27 cellular contexts compared by ENCODE assay signal in genomic region chr19:8360196-8360595, GRCh38. TPM values are rescaled to one million over a fixed set of nuclear protein-coding genes. Genes with fewer than 3 reads are reported as not detected.
"Had no signal": no experiment of that assay in that cellular context is flagged by ENCODE, and none has a peak within 500 bp of the region (broad histone marks: within the 10 kb centered on the region; RNA-seq: fewer than 3 reads in every experiment).

No MANE protein-coding gene starts in this region.

- H3K4me3 ChIP-seq: adrenal gland, MG63 had no signal

- DNase-seq: activated CD4-positive, alpha-beta T cell treated with anti-CD3 and anti-CD28 coated beads for 4 hours; activated CD8-positive, alpha-beta memory T cell treated with anti-CD3 and anti-CD28 coated beads, Interleukin-2, amount 50 U/mL, for 4 hours; activated CD8-positive, alpha-beta T cell treated with anti-CD3 and anti-CD28 coated beads for 36 hours; activated gamma-delta T cell treated with Interleukin-2 at 50 U/mL for 16 hours; activated naive CD4-positive, alpha-beta T cell treated with anti-CD3 and anti-CD28 coated beads, Interleukin-2, amount 10 ng/mL, durations not matched to agents 7 days and 5 days; activated naive CD8-positive, alpha-beta T cell treated with anti-CD3 and anti-CD28 coated beads, Interleukin-2, amount 10 ng/mL, durations not matched to agents 7 days and 5 days; activated T-cell treated with anti-CD3 and anti-CD28 coated beads, Interleukin-2, amount 50 U/mL, for 72 hours; adrenal gland; anterior cingulate cortex; cerebellar nuclear complex; MG63; NCI-H1092 treated with DMSO at 0.1 percent for 48 hours; NCI-H1417 treated with DMSO at 0.1 percent for 48 hours; NCI-H1694; NCI-H2029; NCI-H510A treated with DMSO at 0.1 percent for 48 hours; NCI-H69; NK-92 treated with Interleukin-12 subunit alpha and Interleukin-12 subunit beta, amount 100 ng/mL, for 24 hours; OCI-M1; RPMI8226; SHP77 treated with DMSO at 0.1 percent for 48 hours; T-cell; T-helper 2 cell; WERI-Rb-1 had no signal

- ATAC-seq: activated CD8-positive, alpha-beta T cell treated with anti-CD3 and anti-CD28 coated beads for 36 hours; activated T-cell treated with anti-CD3 and anti-CD28 coated beads, Interleukin-2, amount 50 U/mL, for 72 hours; Panc1; T-cell had no signal

- H3K27ac ChIP-seq: adrenal gland, KMS-11, WERI-Rb-1 had no signal

- H3K4me2 ChIP-seq: KMS-11 had no signal

- H3K9me3 ChIP-seq: adrenal gland had no signal

- H3K27me3 ChIP-seq: adrenal gland, MG63 had no signal

- H3K36me3 ChIP-seq: adrenal gland, MG63, WERI-Rb-1 had no signal

- H3K9ac ChIP-seq: KMS-11 had no signal

RNA-seq across cellular contexts. Expression of gene ANGPTL4, which starts 3.8 kb away (rescaled TPM):
- total RNA-seq: SK-MEL-5 had no signal
